33 cellular contexts compared by ENCODE assay signal in the genomic region with DNA sequence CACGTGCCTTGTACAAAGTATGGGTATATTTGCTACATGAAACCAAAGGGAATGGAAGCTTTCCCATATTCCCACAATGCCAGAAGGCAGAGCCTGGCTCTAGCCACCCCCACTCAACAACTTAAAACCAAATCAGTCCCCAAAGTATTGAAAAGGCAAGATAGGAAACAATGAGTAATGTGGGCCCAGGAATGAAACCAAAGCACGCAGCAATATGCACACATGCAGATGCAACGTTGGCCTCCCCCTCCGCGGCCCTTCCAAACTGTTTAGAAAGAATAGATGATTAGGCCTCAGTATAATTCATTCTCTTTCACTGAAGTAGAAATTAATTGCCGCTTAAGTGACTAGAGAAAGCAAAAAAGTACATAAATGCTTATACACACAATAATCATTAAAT. TPM values are rescaled to one million over a fixed set of nuclear protein-coding genes. Genes with fewer than 3 reads are reported as not detected.
"Had no signal": no experiment of that assay in that cellular context is flagged by ENCODE, and none has a peak within 500 bp of the region (broad histone marks: within the 10 kb centered on the region; RNA-seq: fewer than 3 reads in every experiment).

No MANE protein-coding gene starts in this region.

- H3K4me3 Mint-ChIP-seq: activated CD4-positive, alpha-beta T cell treated with anti-CD3 and anti-CD28 coated beads for 36 hours; activated CD4-positive, alpha-beta T cell treated with anti-CD3 and anti-CD28 coated beads, Interleukin-2, amount 10 ng/mL, durations not matched to agents 7 days and 5 days; activated CD8-positive, alpha-beta T cell treated with anti-CD3 and anti-CD28 coated beads, Interleukin-2, amount 10 ng/mL, durations not matched to agents 7 days and 5 days; activated naive CD4-positive, alpha-beta T cell treated with anti-CD3 and anti-CD28 coated beads, Interleukin-2, amount 50 U/mL, for 24 hours; activated naive CD8-positive, alpha-beta T cell treated with anti-CD3 and anti-CD28 coated beads, Interleukin-2, amount 10 ng/mL, durations not matched to agents 7 days and 5 days; activated T-cell treated with anti-CD3 and anti-CD28 coated beads, Interleukin-2, amount 50 U/mL, for 24 hours; WTC11 had no signal

- H3K27me3 Mint-ChIP-seq: activated CD4-positive, alpha-beta T cell treated with anti-CD3 and anti-CD28 coated beads for 36 hours; activated CD4-positive, alpha-beta T cell treated with anti-CD3 and anti-CD28 coated beads, Interleukin-2, amount 10 ng/mL, durations not matched to agents 7 days and 5 days; activated naive CD4-positive, alpha-beta T cell treated with anti-CD3 and anti-CD28 coated beads, Interleukin-2, amount 50 U/mL, for 24 hours; activated naive CD8-positive, alpha-beta T cell treated with anti-CD3 and anti-CD28 coated beads, Interleukin-2, amount 10 ng/mL, durations not matched to agents 7 days and 5 days; activated T-cell treated with anti-CD3 and anti-CD28 coated beads, Interleukin-2, amount 50 U/mL, for 24 hours had no signal

- H3K9me3 Mint-ChIP-seq: activated CD4-positive, alpha-beta T cell treated with anti-CD3 and anti-CD28 coated beads, Interleukin-2, amount 10 ng/mL, durations not matched to agents 7 days and 5 days; activated naive CD8-positive, alpha-beta T cell treated with anti-CD3 and anti-CD28 coated beads, Interleukin-2, amount 10 ng/mL, durations not matched to agents 7 days and 5 days; activated T-cell treated with anti-CD3 and anti-CD28 coated beads, Interleukin-2, amount 50 U/mL, for 24 hours; activated T-helper 2 cell treated with anti-CD3 and anti-CD28 coated beads, Interferon-gamma antibody, Interleukin-2, Interleukin-4, amounts not matched to agents 10 μg/mL and 5 μg/mL and 100 μg/mL, durations not matched to agents 14 hours and 24 hours and 36 hours; WTC11 had no signal

- DNase-seq: activated CD4-positive, alpha-beta T cell treated with anti-CD3 and anti-CD28 coated beads for 36 hours; activated CD4-positive, alpha-beta T cell treated with anti-CD3 and anti-CD28 coated beads, Interleukin-2, amount 10 ng/mL, durations not matched to agents 7 days and 5 days; activated CD4-positive, alpha-beta T cell treated with anti-CD3 and anti-CD28 coated beads, Interleukin-2, amount 50 U/mL, for 48 hours; activated CD8-positive, alpha-beta T cell treated with anti-CD3 and anti-CD28 coated beads, Interleukin-2, amount 10 ng/mL, durations not matched to agents 7 days and 5 days; activated gamma-delta T cell; activated naive CD4-positive, alpha-beta T cell treated with Interleukin-2 at 50 U/mL for 16 hours; activated naive CD8-positive, alpha-beta T cell treated with anti-CD3 and anti-CD28 coated beads, Interleukin-2, amount 10 ng/mL, durations not matched to agents 7 days and 5 days; activated T-cell treated with anti-CD3 and anti-CD28 coated beads, Interleukin-2, amount 50 U/mL, for 24 hours; body of pancreas; MM.1S; MV-4-11; NCI-H1092; NCI-H1436 treated with DMSO at 0.1 percent for 48 hours; NCI-H1694 treated with DMSO at 0.1 percent for 48 hours; NCI-H2029; NCI-H345; NCI-H524 treated with DMSO at 0.1 percent for 48 hours; NK-92 treated with Interleukin-12 subunit alpha and Interleukin-12 subunit beta, amount 100 ng/mL, for 24 hours; PC-3; Peyer's patch; SIG-M5; T1000 had no signal

- H3K4me3 ChIP-seq: ascending aorta, body of pancreas, breast epithelium, Peyer's patch had no signal

- H3K36me3 ChIP-seq: ascending aorta, breast epithelium, Peyer's patch had no signal

- H3K27ac Mint-ChIP-seq: activated CD4-positive, alpha-beta T cell treated with anti-CD3 and anti-CD28 coated beads for 36 hours; activated CD4-positive, alpha-beta T cell treated with anti-CD3 and anti-CD28 coated beads, Interleukin-2, amount 10 ng/mL, durations not matched to agents 7 days and 5 days; activated CD8-positive, alpha-beta T cell treated with anti-CD3 and anti-CD28 coated beads, Interleukin-2, amount 10 ng/mL, durations not matched to agents 7 days and 5 days; activated naive CD4-positive, alpha-beta T cell treated with anti-CD3 and anti-CD28 coated beads, Interleukin-2, amount 50 U/mL, for 24 hours; activated naive CD8-positive, alpha-beta T cell treated with anti-CD3 and anti-CD28 coated beads, Interleukin-2, amount 10 ng/mL, durations not matched to agents 7 days and 5 days; activated T-cell treated with anti-CD3 and anti-CD28 coated beads, Interleukin-2, amount 50 U/mL, for 24 hours; activated T-helper 2 cell treated with anti-CD3 and anti-CD28 coated beads, Interferon-gamma antibody, Interleukin-2, Interleukin-4, amounts not matched to agents 10 μg/mL and 5 μg/mL and 100 μg/mL, durations not matched to agents 14 hours and 24 hours and 36 hours; WTC11 had no signal

- H3K9me3 ChIP-seq: ascending aorta, body of pancreas, breast epithelium had no signal

- H3K4me1 Mint-ChIP-seq: activated CD4-positive, alpha-beta T cell treated with anti-CD3 and anti-CD28 coated beads for 36 hours; activated CD4-positive, alpha-beta T cell treated with anti-CD3 and anti-CD28 coated beads, Interleukin-2, amount 10 ng/mL, durations not matched to agents 7 days and 5 days; activated naive CD4-positive, alpha-beta T cell treated with anti-CD3 and anti-CD28 coated beads, Interleukin-2, amount 50 U/mL, for 24 hours; activated naive CD8-positive, alpha-beta T cell treated with anti-CD3 and anti-CD28 coated beads, Interleukin-2, amount 10 ng/mL, durations not matched to agents 7 days and 5 days had no signal

- H3K36me3 Mint-ChIP-seq: activated naive CD4-positive, alpha-beta T cell treated with anti-CD3 and anti-CD28 coated beads, Interleukin-2, amount 50 U/mL, for 24 hours; activated naive CD8-positive, alpha-beta T cell treated with anti-CD3 and anti-CD28 coated beads, Interleukin-2, amount 10 ng/mL, durations not matched to agents 7 days and 5 days; WTC11 had no signal

- H3K27ac ChIP-seq: body of pancreas, breast epithelium, KMS-11, Peyer's patch, RWPE1 had no signal

- H3K4me2 ChIP-seq: KMS-11 had no signal

- H3K9ac ChIP-seq: KMS-11 had no signal

- ATAC-seq: activated CD4-positive, alpha-beta T cell treated with anti-CD3 and anti-CD28 coated beads for 36 hours; activated CD4-positive, CD25-positive, alpha-beta regulatory T cell treated with anti-CD3 and anti-CD28 coated beads, Interleukin-2, amount 50 U/mL, for 24 hours; activated CD8-positive, alpha-beta T cell treated with anti-CD3 and anti-CD28 coated beads, Interleukin-2, amount 10 ng/mL, durations not matched to agents 7 days and 5 days; body of pancreas; Right ventricle myocardium inferior; WTC11 had no signal

- H3K4me1 ChIP-seq: breast epithelium, Peyer's patch had no signal

- H3K27me3 ChIP-seq: ascending aorta, body of pancreas, breast epithelium, Peyer's patch had no signal

RNA-seq across cellular contexts. Expression of gene THRB, which starts 59.1 kb away (rescaled TPM):
- total RNA-seq: activated CD4-positive, alpha-beta T cell treated with anti-CD3 and anti-CD28 coated beads for 36 hours; activated CD4-positive, alpha-beta T cell treated with anti-CD3 and anti-CD28 coated beads, Interleukin-2, amount 10 ng/mL, durations not matched to agents 7 days and 5 days; activated CD8-positive, alpha-beta T cell treated with anti-CD3 and anti-CD28 coated beads, Interleukin-2, amount 10 ng/mL, durations not matched to agents 7 days and 5 days; activated naive CD8-positive, alpha-beta T cell treated with anti-CD3 and anti-CD28 coated beads, Interleukin-2, amount 10 ng/mL, durations not matched to agents 7 days and 5 days; activated T-helper 2 cell treated with anti-CD3 and anti-CD28 coated beads, Interferon-gamma antibody, Interleukin-2, Interleukin-4, amounts not matched to agents 10 μg/mL and 5 μg/mL and 100 μg/mL, durations not matched to agents 14 hours and 24 hours and 36 hours; T-helper 1 cell treated with Interleukin-12 subunit alpha and Interleukin-12 subunit beta and Interleukin-4 antibody, amounts not matched to agents 30 ng/mL and 1 ng/mL, for 36 hours; T-helper 2 cell treated with Interferon-gamma antibody and Interleukin-4, amounts not matched to agents 100 ng/mL and 5 ng/mL, for 36 hours had no signal
